ENCODE assay signal across 16 cellular contexts in the genomic region with DNA sequence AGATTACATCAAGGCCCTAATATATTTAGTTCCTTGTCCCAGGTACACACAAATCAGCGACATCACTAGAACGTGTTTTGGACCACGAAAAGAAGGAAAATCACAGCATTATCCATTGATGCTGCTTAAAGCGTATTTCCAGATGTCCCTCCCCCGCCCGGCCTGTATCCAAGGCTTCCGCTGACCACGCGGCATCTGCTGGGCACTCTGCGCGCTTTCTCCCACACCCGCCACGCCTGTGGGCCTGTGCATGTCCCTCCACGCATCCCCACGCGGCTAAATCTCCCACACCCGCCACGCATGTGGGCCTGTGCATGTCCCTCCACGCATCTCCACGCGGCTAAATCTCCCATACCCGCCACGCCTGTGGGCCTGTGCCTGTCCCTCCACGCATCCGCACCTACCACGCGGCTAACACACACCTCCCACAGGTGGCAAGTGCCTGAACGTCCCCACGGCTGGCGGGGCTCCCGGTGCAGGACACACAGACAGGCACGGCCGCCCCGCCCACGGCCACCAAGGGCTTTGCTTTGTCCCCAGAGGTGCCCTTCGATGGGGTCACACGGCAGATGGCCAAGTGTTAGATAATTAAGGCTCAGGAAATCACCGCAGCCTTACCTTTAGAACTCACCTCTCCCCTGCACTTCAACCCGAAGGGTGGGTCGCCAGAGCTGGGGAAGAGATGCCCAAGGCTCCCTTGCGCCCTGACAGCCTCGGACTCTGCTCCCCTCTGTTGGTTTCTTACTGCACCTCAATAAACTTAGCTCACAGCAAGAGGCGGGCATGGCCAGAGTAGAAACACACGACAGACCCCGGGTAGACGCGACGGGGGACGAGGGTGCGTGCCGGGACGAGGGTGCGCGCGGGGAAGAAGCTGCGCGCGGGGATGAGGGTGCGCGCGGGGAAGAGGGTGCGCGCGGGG.
"Had no signal": no experiment of that assay in that cellular context is flagged by ENCODE, and none has a peak within 500 bp of the region (broad histone marks: within the 10 kb centered on the region; RNA-seq: fewer than 3 reads in every experiment).

No MANE protein-coding gene starts in this region.

- ATAC-seq: activated CD8-positive, alpha-beta memory T cell treated with anti-CD3 and anti-CD28 coated beads, Interleukin-2, amount 10 ng/mL, durations not matched to agents 7 days and 5 days; gastroesophageal sphincter; left lobe of liver; T-cell had no signal

- H3K27ac ChIP-seq: adrenal gland, cardiac muscle cell, gastroesophageal sphincter, hepatocyte, ovary, SK-N-MC, thoracic aorta had no signal

- DNase-seq: activated CD4-positive, alpha-beta memory T cell treated with anti-CD3 and anti-CD28 coated beads for 36 hours; activated CD8-positive, alpha-beta memory T cell treated with anti-CD3 and anti-CD28 coated beads, Interleukin-2, amount 10 ng/mL, durations not matched to agents 7 days and 5 days; activated T-cell treated with anti-CD3 and anti-CD28 coated beads, Interleukin-2, amount 50 U/mL, for 1 hour; adrenal gland; islet precursor cell; stimulated activated CD4-positive, alpha-beta T cell treated with anti-CD3 and anti-CD28 coated beads, Interleukin-2, amount 100 ng/mL, for 48 hours; stimulated activated naive CD4-positive, alpha-beta T cell; T-cell; T1000 had no signal

- H3K27me3 ChIP-seq: adrenal gland, cardiac muscle cell, gastroesophageal sphincter, hepatocyte, ovary had no signal

- H3K4me3 ChIP-seq: adrenal gland, cardiac muscle cell, gastroesophageal sphincter, hepatocyte, ovary, SK-N-MC, thoracic aorta had no signal
